ENCODE assay signal across 15 cellular contexts in the genomic region with DNA sequence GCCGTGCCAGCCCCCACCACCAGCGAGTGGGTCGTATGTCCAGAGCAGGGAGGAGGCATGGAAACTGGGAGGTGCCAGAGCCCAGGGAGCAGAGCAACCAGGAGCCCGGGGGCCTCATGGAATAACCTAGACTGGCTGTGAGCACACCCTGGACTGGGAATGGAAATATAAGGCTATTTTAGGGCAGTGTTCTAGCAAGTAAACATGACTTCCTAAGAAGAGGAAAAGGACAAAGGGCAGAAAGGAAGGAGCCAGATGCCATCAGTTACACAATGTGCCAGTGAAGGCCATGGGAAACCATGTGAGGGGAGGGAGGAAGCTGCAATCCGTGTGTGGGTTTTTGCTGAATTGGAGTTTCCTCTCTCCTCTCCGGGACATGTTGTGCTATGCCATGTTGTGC. TPM values are rescaled to one million over a fixed set of nuclear protein-coding genes. Genes with fewer than 3 reads are reported as not detected.
A peak's percentile ranks its signal among the peaks of the same experiment; 100 is the strongest.
DNase-seq lines count a peak whose midpoint lies in the region; ATAC-seq and TF ChIP-seq lines count a peak whose summit lies in the region.
"Had no signal": no experiment of that assay in that cellular context is flagged by ENCODE, and none has a peak within 500 bp of the region (broad histone marks: within the 10 kb centered on the region; RNA-seq: fewer than 3 reads in every experiment).

No MANE protein-coding gene starts in this region.

- H3F3A ChIP-seq in MM.1S (ENCODE audit: insufficient read depth, low read length), result no peaks in the 10 kb centered on the region

- no peaks in the 10 kb centered on the region for H3K27me3 ChIP-seq in gastroesophageal sphincter
- H3K27me3 ChIP-seq in MM.1S (replicated peaks; ENCODE audit: insufficient read depth, low read length), result no peaks in the 10 kb centered on the region
- H3K27me3 ChIP-seq: ascending aorta had no signal

- H3K4me2 ChIP-seq in MM.1S (ENCODE audit: low read depth, low read length), result no peak overlapping the region

- no peaks in the 10 kb centered on the region for H3K79me2 ChIP-seq in MM.1S (ENCODE audit: low read length)

- no peak overlapping the region for H2AFZ ChIP-seq in MM.1S (ENCODE audit: low read length)

- H3K9me3 ChIP-seq in gastroesophageal sphincter (no peaks in the 10 kb centered on the region), MM.1S (replicated peaks; ENCODE audit: insufficient read depth, low read length) (no peaks in the 10 kb centered on the region)
- H3K9me3 ChIP-seq: ascending aorta had no signal

- peak; percentile 77 for ATAC-seq in gastroesophageal sphincter
- peak; percentile 13 for ATAC-seq in omental fat pad (ENCODE audit: low FRiP score)

- H3K36me3 ChIP-seq in gastroesophageal sphincter, result no peaks in the 10 kb centered on the region
- no peaks in the 10 kb centered on the region for H3K36me3 ChIP-seq in MM.1S (replicated peaks; ENCODE audit: insufficient read depth, low read length)
- H3K36me3 ChIP-seq: ascending aorta had no signal

- peak; percentile 3 for DNase-seq in SKM-1 treated with dmso at 0.1 percent for 144 hours (lab: John Stamatoyannopoulos, UW; ENCODE audit: unreplicated experiment)
- DNase-seq in SKM-1 (lab: John Stamatoyannopoulos, UW; ENCODE audit: unreplicated experiment), result no peak
- DNase-seq in omental fat pad (ENCODE audit: low spot score), result no peak
- no peak for DNase-seq in NCI-H2171 (lab: John Stamatoyannopoulos, UW)
- DNase-seq in A172 (ENCODE audit: low spot score), result no peak
- no peak for DNase-seq in GM19238 (ENCODE audit: insufficient read length, low spot score)
- no peak for DNase-seq in MM.1S
- DNase-seq: 8988T; CD8-positive, alpha-beta memory T cell; Karpas-422; mesenchymal stem cell; NCI-H2029; NCI-H524 treated with DMSO at 0.1 percent for 48 hours had no signal

- no peaks in the 10 kb centered on the region for H4K20me1 ChIP-seq in MM.1S (ENCODE audit: insufficient read depth, low read length)

- no peak for TF ChIP-seq CTCF in gastroesophageal sphincter (IDR thresholded peaks at IDR 0.05)
- TF ChIP-seq CTCF in omental fat pad (IDR thresholded peaks at IDR 0.05), result no peak
- TF ChIP-seq CTCF in MM.1S (IDR thresholded peaks at IDR 0.05; ENCODE audit: low read length), result no peak

- no peaks in the 10 kb centered on the region for H3K9me2 ChIP-seq in MM.1S (replicated peaks; ENCODE audit: insufficient read depth, low read length)

- no peak for TF ChIP-seq EP300 in gastroesophageal sphincter (IDR thresholded peaks at IDR 0.05)

- WGBS in gastroesophageal sphincter (ENCODE audit: low coverage in 1 of 2), 2 donors, result 38 to 39% methylated on average over 2 to 4 of the region's 6 CpGs

- peaks cover 0 to 5% (median 0%) of the 10 kb centered on the region in 3 donors for H3K4me1 ChIP-seq in gastroesophageal sphincter
- H3K4me1 ChIP-seq in MM.1S (ENCODE audit: low read length), result no peaks in the 10 kb centered on the region
- H3K4me1 ChIP-seq: ascending aorta had no signal

- H3K4me3 ChIP-seq in gastroesophageal sphincter (no peak overlapping the region), MM.1S (ENCODE audit: low read length) (no peak overlapping the region)
- H3K4me3 ChIP-seq: ascending aorta had no signal

- H3K27ac ChIP-seq in gastroesophageal sphincter, result peak overlapping the region in 2 of 4 donors; percentile 30 to 51
- no peak overlapping the region for H3K27ac ChIP-seq in MM.1S (ENCODE audit: low read length)
- H3K27ac ChIP-seq: ascending aorta had no signal

- TF ChIP-seq POLR2A in gastroesophageal sphincter (IDR thresholded peaks at IDR 0.05), result no peak

- no peak overlapping the region for H3K9ac ChIP-seq in MM.1S (ENCODE audit: low read length)

RNA-seq across cellular contexts. Expression of a gene that starts 18.7 kb away (rescaled TPM):
- total RNA-seq in gastroesophageal sphincter (10 to 100 TPM; 24.9 to 57.3 (median 50.5) TPM), omental fat pad (100 to 1,000 TPM; 233 to 478 (median 301) TPM)
- total RNA-seq in A172 (2014; rRNA removed; shearing (Covaris generic)), result 0.24 TPM in 1 of 2 replicates, not detected in the other

Comparison
In these comparisons a context has a peak if more than half of its experiments do, and no peak if none do; other contexts are left out.
1. RNA of a gene that starts 18.7 kb away (total RNA-seq): 233 to 478 TPM in omental fat pad and 24.9 to 57.3 TPM in gastroesophageal sphincter; 0.24 TPM in A172; every median in the first group is over 10 times any median in the second.